Comparison of ENCODE assay signal across 27 cellular contexts in genomic region chr10:74276416-74276815, GRCh38.
"Had no signal": no experiment of that assay in that cellular context is flagged by ENCODE, and none has a peak within 500 bp of the region (broad histone marks: within the 10 kb centered on the region; RNA-seq: fewer than 3 reads in every experiment).

No MANE protein-coding gene starts in this region.

- H3K36me3 ChIP-seq: esophagus squamous epithelium, prostate gland, right atrium auricular region, stomach, tibial artery had no signal

- H3K4me2 ChIP-seq: smooth muscle cell had no signal

- H3K27me3 ChIP-seq: esophagus squamous epithelium, right atrium auricular region, stomach, testis, tibial artery had no signal

- H3K4me3 ChIP-seq: esophagus squamous epithelium, lung, prostate gland, right atrium auricular region, smooth muscle cell, stomach, testis, tibial artery had no signal

- H3K4me3 Mint-ChIP-seq: effector memory CD8-positive, alpha-beta T cell; naive thymus-derived CD8-positive, alpha-beta T cell; nephron progenitor cell; stimulated activated effector memory CD8-positive, alpha-beta T cell treated with anti-CD3 and anti-CD28 coated beads, Interleukin-12 subunit alpha, Interleukin-12 subunit beta, amount 100 ng/mL, for 72 hours; type B pancreatic cell had no signal

- H3K9me3 ChIP-seq: esophagus squamous epithelium, prostate gland, right atrium auricular region, stomach, testis, tibial artery had no signal

- H3K4me1 ChIP-seq: esophagus squamous epithelium, prostate gland, right atrium auricular region, stomach had no signal

- ATAC-seq: effector memory CD8-positive, alpha-beta T cell; left lobe of liver; naive thymus-derived CD8-positive, alpha-beta T cell; sciatic nerve; stimulated activated effector memory CD8-positive, alpha-beta T cell treated with anti-CD3 and anti-CD28 coated beads, Interleukin-12 subunit alpha, Interleukin-12 subunit beta, amount 100 ng/mL, for 72 hours had no signal

- H3K27ac ChIP-seq: esophagus squamous epithelium, prostate gland, right atrium auricular region, stomach had no signal

- H3K9me3 Mint-ChIP-seq: effector memory CD8-positive, alpha-beta T cell; naive thymus-derived CD8-positive, alpha-beta T cell; nephron progenitor cell; stimulated activated effector memory CD8-positive, alpha-beta T cell treated with anti-CD3 and anti-CD28 coated beads, Interleukin-12 subunit alpha, Interleukin-12 subunit beta, amount 100 ng/mL, for 72 hours; type B pancreatic cell had no signal

- FAIRE-seq: endometrium, kidney had no signal

- H3K27ac Mint-ChIP-seq: nephron progenitor cell, type B pancreatic cell had no signal

- H3K27me3 Mint-ChIP-seq: effector memory CD8-positive, alpha-beta T cell; naive thymus-derived CD8-positive, alpha-beta T cell; type B pancreatic cell had no signal

- H3K4me1 Mint-ChIP-seq: stimulated activated effector memory CD8-positive, alpha-beta T cell treated with anti-CD3 and anti-CD28 coated beads, Interleukin-12 subunit alpha, Interleukin-12 subunit beta, amount 100 ng/mL, for 72 hours had no signal

- DNase-seq: cortex of kidney; effector memory CD8-positive, alpha-beta T cell; erythroblast; esophagus squamous epithelium; foreskin melanocyte; kidney; mesendoderm; midbrain; naive thymus-derived CD8-positive, alpha-beta T cell; nephron progenitor cell; nucleus accumbens; stimulated activated CD4-positive, alpha-beta T cell treated with anti-CD3 and anti-CD28 coated beads, Interleukin-12 subunit alpha, Interleukin-12 subunit beta, amount 100 ng/mL, for 4 hours; stimulated activated CD4-positive, alpha-beta T cell treated with anti-CD3 and anti-CD28 coated beads, Interleukin-1b, Interleukin-23, amount 100 ng/mL, for 48 hours; stimulated activated CD4-positive, alpha-beta T cell treated with anti-CD3 and anti-CD28 coated beads, Interleukin-4, amount 100 ng/mL, for 24 hours; stimulated activated naive CD4-positive, alpha-beta T cell treated with Interleukin-2 at 50 U/mL for 16 hours; stomach; testis; tibial artery had no signal
